Comparison of ENCODE assay signal across 7 cellular contexts in genomic region chr15:56298723-56299122, GRCh38.
"Had no signal": no experiment of that assay in that cellular context is flagged by ENCODE, and none has a peak within 500 bp of the region (broad histone marks: within the 10 kb centered on the region; RNA-seq: fewer than 3 reads in every experiment).

No MANE protein-coding gene starts in this region.

- H3K4me3 ChIP-seq: GM12878 had no signal

- FAIRE-seq: GM12878, GM12891, GM12892, GM18507, GM19239 had no signal

- DNase-seq: GDM1, GF-D8 had no signal

- ATAC-seq: GM12878 had no signal
